Comparison of ENCODE assay signal across 21 cellular contexts in the genomic region with DNA sequence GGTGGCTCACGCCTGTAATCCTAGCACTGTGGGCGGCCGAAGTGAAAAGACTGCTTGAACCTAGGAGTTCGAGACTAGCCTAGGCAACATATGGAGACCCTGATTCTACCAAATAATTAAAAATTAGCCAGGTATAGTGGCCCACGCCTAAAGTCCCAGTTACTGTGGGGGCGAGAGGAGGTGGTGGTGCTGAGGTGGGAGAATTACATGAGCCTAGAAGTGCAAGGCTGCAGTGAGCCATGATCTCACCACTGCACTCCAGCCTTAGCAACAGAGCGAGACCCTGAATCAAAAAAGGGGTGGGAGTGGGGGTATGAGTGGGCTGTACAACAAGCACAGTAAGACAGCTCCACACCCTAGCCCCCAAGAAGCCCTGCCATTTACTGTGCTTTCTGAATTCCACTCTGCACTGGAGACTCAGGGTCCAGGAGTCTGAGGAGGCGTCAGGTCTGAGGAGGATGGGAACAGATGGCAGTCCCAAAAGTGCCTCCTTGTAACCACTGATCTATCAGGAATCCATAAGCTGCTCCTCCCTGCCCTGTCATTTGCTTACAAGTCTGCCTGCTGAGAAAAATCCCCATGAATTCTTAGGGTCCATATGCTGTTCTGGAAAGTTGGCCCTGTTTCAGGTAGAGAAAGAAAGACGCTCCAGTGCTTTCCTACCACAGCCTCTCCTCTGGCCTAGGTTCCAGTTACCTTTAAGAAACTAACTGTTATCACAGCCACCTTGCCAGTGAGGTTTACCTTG.
"Had no signal": no experiment of that assay in that cellular context is flagged by ENCODE, and none has a peak within 500 bp of the region (broad histone marks: within the 10 kb centered on the region; RNA-seq: fewer than 3 reads in every experiment).

No MANE protein-coding gene starts in this region.

- DNase-seq: effector CD8-positive, alpha-beta T cell; foreskin melanocyte; head of caudate nucleus; kidney; left cardiac atrium; left ventricle myocardium inferior; lower lobe of right lung; right lobe of liver; stimulated activated CD4-positive, alpha-beta T cell treated with anti-CD3 and anti-CD28 coated beads, Interleukin-4, amount 100 ng/mL, for 1 hour; stimulated activated CD8-positive, alpha-beta memory T cell treated with anti-CD3 and anti-CD28 coated beads, Interleukin-4, amount 100 ng/mL, for 48 hours; stimulated activated naive CD8-positive, alpha-beta T cell treated with anti-CD3 and anti-CD28 coated beads, Interleukin-15, Interleukin-2, amounts not matched to agents 100 U/mL and 50 U/mL, for 24 hours; thyroid gland; upper lobe of left lung; uterus had no signal

- H3K27ac ChIP-seq: hepatocyte, left ventricle myocardium inferior, lower lobe of right lung, parathyroid adenoma, prostate gland, right lobe of liver, suprapubic skin, thyroid gland, upper lobe of left lung, uterus had no signal

- H3K4me1 ChIP-seq: parathyroid adenoma, suprapubic skin, uterus had no signal

- H3K9me3 ChIP-seq: left ventricle myocardium inferior, lower lobe of right lung, prostate gland, right lobe of liver, suprapubic skin, thyroid gland, upper lobe of left lung, uterus had no signal

- ATAC-seq: left cardiac atrium; lower lobe of right lung; natural killer cell treated with Interleukin-12 subunit alpha and Interleukin-12 subunit beta and Interleukin-15 and Interleukin-18, amount 100 ng/mL, for 72 hours; right lobe of liver; stimulated activated effector memory CD8-positive, alpha-beta T cell treated with anti-CD3 and anti-CD28 coated beads, Interleukin-12 subunit alpha, Interleukin-12 subunit beta, amount 100 ng/mL, for 72 hours; stimulated activated naive CD8-positive, alpha-beta T cell treated with anti-CD3 and anti-CD28 coated beads, Interleukin-15, Interleukin-2, amounts not matched to agents 100 U/mL and 50 U/mL, for 24 hours had no signal

- H3K36me3 ChIP-seq: left ventricle myocardium inferior, lower lobe of right lung, prostate gland, right lobe of liver, suprapubic skin, thyroid gland, upper lobe of left lung, uterus had no signal

- H3K4me3 ChIP-seq: dorsolateral prefrontal cortex, hepatocyte, left ventricle myocardium inferior, lower lobe of right lung, prostate gland, right lobe of liver, suprapubic skin, thyroid gland, upper lobe of left lung, uterus had no signal
